ENCODE assay signal across 32 cellular contexts in genomic region chr22:44196241-44196640, GRCh38. TPM values are rescaled to one million over a fixed set of nuclear protein-coding genes. Genes with fewer than 3 reads are reported as not detected.
"Had no signal": no experiment of that assay in that cellular context is flagged by ENCODE, and none has a peak within 500 bp of the region (broad histone marks: within the 10 kb centered on the region; RNA-seq: fewer than 3 reads in every experiment).

No MANE protein-coding gene starts in this region.

- ATAC-seq: activated CD8-positive, alpha-beta memory T cell treated with anti-CD3 and anti-CD28 coated beads, Interleukin-2, amount 10 ng/mL, durations not matched to agents 7 days and 5 days; activated T-cell treated with anti-CD3 and anti-CD28 coated beads, Interleukin-2, amount 50 U/mL, for 72 hours; activated T-helper 17 cell treated with anti-CD3 and anti-CD28 coated beads, Interleukin-2, amount 50 U/mL, for 72 hours; body of pancreas; Panc1; SK-N-SH treated with all-trans-retinoic acid at 6 μM for 48 hours; T-cell had no signal

- H3K4me3 ChIP-seq: adrenal gland, body of pancreas, breast epithelium had no signal

- H3K27ac ChIP-seq: adrenal gland, body of pancreas, breast epithelium, WERI-Rb-1 had no signal

- DNase-seq: activated CD4-positive, alpha-beta memory T cell treated with anti-CD3 and anti-CD28 coated beads, Interleukin-2, amount 10 ng/mL, durations not matched to agents 7 days and 5 days; activated CD4-positive, alpha-beta T cell treated with anti-CD3 and anti-CD28 coated beads for 1 hour; activated CD4-positive, alpha-beta T cell treated with anti-CD3 and anti-CD28 coated beads for 48 hours; activated CD4-positive, CD25-positive, alpha-beta regulatory T cell; activated CD8-positive, alpha-beta memory T cell treated with anti-CD3 and anti-CD28 coated beads for 24 hours; activated CD8-positive, alpha-beta memory T cell treated with anti-CD3 and anti-CD28 coated beads, Interleukin-2, amount 10 ng/mL, durations not matched to agents 7 days and 5 days; activated CD8-positive, alpha-beta memory T cell treated with anti-CD3 and anti-CD28 coated beads, Interleukin-2, amount 50 U/mL, for 48 hours; activated effector memory CD4-positive, alpha-beta T cell treated with anti-CD3 and anti-CD28 coated beads, Interleukin-2, amount 50 U/mL, for 16 hours; activated naive CD4-positive, alpha-beta T cell; activated naive CD4-positive, alpha-beta T cell treated with anti-CD3 and anti-CD28 coated beads, Interleukin-2, amount 50 U/mL, for 16 hours; activated T-cell treated with anti-CD3 and anti-CD28 coated beads, Interleukin-2, amount 50 U/mL, for 72 hours; body of pancreas; Karpas-422; NCI-H1105; NCI-H1417 treated with DMSO at 0.1 percent for 48 hours; NCI-H187 treated with DMSO at 0.1 percent for 48 hours; NCI-H2081; NCI-H345; NCI-H524 treated with DMSO at 0.1 percent for 48 hours; SHP77 treated with DMSO at 0.1 percent for 48 hours; T-cell; T-helper 2 cell; T1000; WERI-Rb-1 had no signal

- H3K36me3 ChIP-seq: adrenal gland, breast epithelium, WERI-Rb-1 had no signal

- FAIRE-seq: astrocyte had no signal

- H3K27me3 ChIP-seq: adrenal gland, body of pancreas had no signal

- H3K9me3 ChIP-seq: adrenal gland, body of pancreas had no signal

- H3K4me1 ChIP-seq: adrenal gland, body of pancreas, breast epithelium had no signal

RNA-seq across cellular contexts. Expression of gene PARVG, which starts 15.5 kb away (rescaled TPM):
- total RNA-seq: NCI-H460, SK-MEL-5 had no signal
